ENCODE assay signal across 19 cellular contexts in genomic region chr1:19869929-19870328, GRCh38. TPM values are rescaled to one million over a fixed set of nuclear protein-coding genes. Genes with fewer than 3 reads are reported as not detected.
DNase-seq lines count a peak whose midpoint lies in the region; ATAC-seq and TF ChIP-seq lines count a peak whose summit lies in the region.
"Had no signal": no experiment of that assay in that cellular context is flagged by ENCODE, and none has a peak within 500 bp of the region (broad histone marks: within the 10 kb centered on the region; RNA-seq: fewer than 3 reads in every experiment).

No MANE protein-coding gene starts in this region.

- H3K9me2 ChIP-seq in hepatocyte (replicated peaks; ENCODE audit: insufficient read depth), result no peaks in the 10 kb centered on the region

- H3K9me3 Mint-ChIP-seq in HFFc6, result no peaks in the 10 kb centered on the region
- H3K9me3 Mint-ChIP-seq: memory B cell had no signal

- WGBS in hepatocyte (ENCODE audit: low lambda C conversion rate, missing lambda C conversion rate), result 26% methylated on average over 5 of the region's 5 CpGs

- H3K9me3 ChIP-seq in AG04450 (ENCODE audit: control insufficient read depth, insufficient read depth, low read length) (no peaks in the 10 kb centered on the region), adipocyte (ENCODE audit: control insufficient read depth, low read length) (no peaks in the 10 kb centered on the region), hepatocyte (ENCODE audit: low read depth) (no peaks in the 10 kb centered on the region), lower lobe of right lung (no peaks in the 10 kb centered on the region)
- H3K9me3 ChIP-seq: vagina had no signal

- H3K36me3 ChIP-seq in adipocyte (ENCODE audit: control insufficient read depth, insufficient read depth, low read length, severe bottlenecking), result no peaks in the 10 kb centered on the region
- H3K36me3 ChIP-seq in hepatocyte (replicated peaks; ENCODE audit: insufficient read depth, low read depth), result no peaks in the 10 kb centered on the region
- no peaks in the 10 kb centered on the region for H3K36me3 ChIP-seq in lower lobe of right lung
- H3K36me3 ChIP-seq: stomach, vagina had no signal

- H3K4me1 ChIP-seq in adipocyte (ENCODE audit: control insufficient read depth, insufficient read depth, low read length), result peaks cover 20% of the 10 kb centered on the region
- H3K4me1 ChIP-seq in hepatocyte (ENCODE audit: insufficient read depth), result peaks cover 4% of the 10 kb centered on the region
- H3K4me1 ChIP-seq in lower lobe of right lung, result no peaks in the 10 kb centered on the region
- H3K4me1 ChIP-seq: stomach, vagina had no signal

- DNase-seq in AG04450 (ENCODE audit: low read depth, low spot score) (no peak), HFFc6 (peak; percentile 30), adipocyte (ENCODE audit: low read depth) (peak; percentile 26), hepatocyte (ENCODE audit: low spot score) (peak; percentile 39), dedifferentiated amniotic fluid mesenchymal stem cell (ENCODE audit: extremely low spot score) (no peak), mucosa of gallbladder (ENCODE audit: low spot score) (no peak), NCI-H345 treated with DMSO at 0.1 percent for 48 hours (lab: John Stamatoyannopoulos, UW; ENCODE audit: unreplicated experiment) (no peak), lower lobe of right lung (no peak)
- DNase-seq: activated CD8-positive, alpha-beta T cell treated with anti-CD3 and anti-CD28 coated beads, Interleukin-2, amount 10 ng/mL, durations not matched to agents 7 days and 5 days; central memory CD4-positive, alpha-beta T cell; COR-L47; NCI-H1930; NCI-H510A treated with DMSO at 0.1 percent for 48 hours; retina; stomach had no signal

- H3K27ac ChIP-seq in AG04450 (ENCODE audit: low read depth, low read length), result peak overlapping the region; percentile 3
- peak overlapping the region; percentile 85 for H3K27ac ChIP-seq in hepatocyte
- H3K27ac ChIP-seq in lower lobe of right lung, result no peak overlapping the region
- H3K27ac ChIP-seq: stomach, vagina, VCaP had no signal

- H3K9ac ChIP-seq in adipocyte (ENCODE audit: low read length), result no peak overlapping the region

- H3K27me3 ChIP-seq in AG04450 (ENCODE audit: control insufficient read depth, insufficient read depth, low read length) (no peaks in the 10 kb centered on the region), adipocyte (replicated peaks; ENCODE audit: control insufficient read depth, insufficient read depth, low read length) (no peaks in the 10 kb centered on the region), hepatocyte (no peaks in the 10 kb centered on the region), lower lobe of right lung (ENCODE audit: low read depth) (peaks cover 26% of the 10 kb centered on the region)
- H3K27me3 ChIP-seq: vagina had no signal

- intact Hi-C loops in lower lobe of right lung (cut with DNase I), result no loop called here

- peaks cover 39% of the 10 kb centered on the region for H3K4me1 Mint-ChIP-seq in HFFc6 (ENCODE audit: low read depth)
- H3K4me1 Mint-ChIP-seq: memory B cell had no signal

- H3K4me3 Mint-ChIP-seq in HFFc6, result peak overlapping the region; percentile 4; the same call in 1 of the 2 replicates
- H3K4me3 Mint-ChIP-seq: activated CD8-positive, alpha-beta T cell treated with anti-CD3 and anti-CD28 coated beads, Interleukin-2, amount 10 ng/mL, durations not matched to agents 7 days and 5 days; memory B cell had no signal

- ATAC-seq in lower lobe of right lung, result no peak
- ATAC-seq: activated CD8-positive, alpha-beta T cell treated with anti-CD3 and anti-CD28 coated beads, Interleukin-2, amount 10 ng/mL, durations not matched to agents 7 days and 5 days had no signal

- no peak overlapping the region for H3K4me2 ChIP-seq in hepatocyte

- H3K27ac Mint-ChIP-seq in HFFc6, result peak overlapping the region; percentile 71
- H3K27ac Mint-ChIP-seq: activated CD8-positive, alpha-beta T cell treated with anti-CD3 and anti-CD28 coated beads, Interleukin-2, amount 10 ng/mL, durations not matched to agents 7 days and 5 days; memory B cell had no signal

- no peak for TF ChIP-seq CTCF in AG04450 (IDR thresholded peaks at IDR 0.05; ENCODE audit: low read depth, low read length)
- no peak for TF ChIP-seq CTCF in HFFc6 (IDR thresholded peaks at IDR 0.05)
- TF ChIP-seq CTCF in hepatocyte (IDR thresholded peaks at IDR 0.05; ENCODE audit: poor library complexity), result no peak
- TF ChIP-seq CTCF in lower lobe of right lung (IDR thresholded peaks at IDR 0.05), result no peak

- POLR2A ChIA-PET in AG04450 (lab: Yijun Ruan, JAX), result interaction anchor here (1.2 kb wide), 1 partner anchor 12 kb away, joined by 3 read pairs; no protein-coding TSS in a partner anchor

- no peaks in the 10 kb centered on the region for H3K36me3 Mint-ChIP-seq in HFFc6 (ENCODE audit: low read depth)
- H3K36me3 Mint-ChIP-seq: memory B cell had no signal

- H2AFZ ChIP-seq in hepatocyte, result no peak overlapping the region

- H3K79me2 ChIP-seq in hepatocyte, result no peaks in the 10 kb centered on the region

- no peaks in the 10 kb centered on the region for H4K20me1 ChIP-seq in hepatocyte (ENCODE audit: insufficient read depth, poor library complexity, severe bottlenecking)

- no peak overlapping the region for H3K4me3 ChIP-seq in AG04450 (ENCODE audit: low read depth, low read length)
- no peak overlapping the region for H3K4me3 ChIP-seq in adipocyte (ENCODE audit: low read length)
- no peak overlapping the region for H3K4me3 ChIP-seq in hepatocyte
- no peak overlapping the region for H3K4me3 ChIP-seq in lower lobe of right lung
- H3K4me3 ChIP-seq: stomach, vagina had no signal

- peaks cover 3% of the 10 kb centered on the region for H3K27me3 Mint-ChIP-seq in HFFc6 (ENCODE audit: insufficient read depth)

- CTCF ChIA-PET in AG04450 (lab: Charles Lee), result interaction anchor here (0.6 to 1.9 kb wide), 2 partner anchors 11 to 343 kb away, joined by 8 to 12 read pairs; partner anchors contain the start of gene OTUD3

RNA-seq across cellular contexts. Expression of gene OTUD3, which starts 12.3 kb away (rescaled TPM):
- polyA plus RNA-seq in AG04450 (2011; rRNA removed) (3.9 and 4.8 TPM in 2 replicates), hepatocyte (3.0 and 4.1 TPM in 2 replicates)
- polyA minus RNA-seq in AG04450 (2011; rRNA and poly(A)+ RNA removed), result 2.9 and 5.9 TPM in 2 replicates
- 1 to 10 TPM; 5.4 to 8.3 (median 7.5) TPM for total RNA-seq in HFFc6 (2021; fragmentation: NEBNext Ultra II Directional; extraction: Animal tissue kit (Norgen Biotek cat#: 25700))
- total RNA-seq in hepatocyte (9.2 and 9.3 TPM in 2 replicates), mucosa of gallbladder (7.4 TPM), lower lobe of right lung (11.5 TPM)

RNA-seq across cellular contexts. Expression of gene PLA2G2E, which starts 53.5 kb away (rescaled TPM):
- polyA plus RNA-seq in AG04450 (2011; rRNA removed) (not detected in 2 replicates), hepatocyte (not detected in 2 replicates)
- polyA minus RNA-seq in AG04450 (2011; rRNA and poly(A)+ RNA removed), result not detected in 2 replicates
- not detected for total RNA-seq in HFFc6 (2021; fragmentation: NEBNext Ultra II Directional; extraction: Animal tissue kit (Norgen Biotek cat#: 25700))
- total RNA-seq in hepatocyte (not detected in 2 replicates), mucosa of gallbladder (not detected), lower lobe of right lung (not detected)
- total RNA-seq: A673; activated CD8-positive, alpha-beta T cell treated with anti-CD3 and anti-CD28 coated beads, Interleukin-2, amount 10 ng/mL, durations not matched to agents 7 days and 5 days; stomach; vagina had no signal
- polyA plus RNA-seq: stomach had no signal

RNA-seq across cellular contexts. Expression of gene RNF186, which starts 54.8 kb away (rescaled TPM):
- polyA plus RNA-seq in AG04450 (2011; rRNA removed) (not detected in 2 replicates), hepatocyte (1.4 and 2.0 TPM in 2 replicates)
- polyA minus RNA-seq in AG04450 (2011; rRNA and poly(A)+ RNA removed), result not detected in 2 replicates
- total RNA-seq in HFFc6 (2021; fragmentation: NEBNext Ultra II Directional; extraction: Animal tissue kit (Norgen Biotek cat#: 25700)), result not detected
- total RNA-seq in hepatocyte (0.93 and 1.4 TPM in 2 replicates), mucosa of gallbladder (0.32 TPM), lower lobe of right lung (not detected)
- total RNA-seq: A673; activated CD8-positive, alpha-beta T cell treated with anti-CD3 and anti-CD28 coated beads, Interleukin-2, amount 10 ng/mL, durations not matched to agents 7 days and 5 days; vagina had no signal

Comparison
In these comparisons a context has a peak if more than half of its experiments do, and no peak if none do; other contexts are left out.
1. DNase-seq: peak in HFFc6 (single experiment), adipocyte (single experiment) and hepatocyte (single experiment); none in AG04450 (single experiment), dedifferentiated amniotic fluid mesenchymal stem cell (single experiment), mucosa of gallbladder (single experiment), NCI-H345 treated with DMSO at 0.1 percent for 48 hours (single experiment) and lower lobe of right lung (single experiment).